9 cellular contexts compared by ENCODE assay signal in genomic region chr12:92138626-92139025, GRCh38. TPM values are rescaled to one million over a fixed set of nuclear protein-coding genes. Genes with fewer than 3 reads are reported as not detected.
DNase-seq lines count a peak whose midpoint lies in the region; ATAC-seq and TF ChIP-seq lines count a peak whose summit lies in the region.
"Had no signal": no experiment of that assay in that cellular context is flagged by ENCODE, and none has a peak within 500 bp of the region (broad histone marks: within the 10 kb centered on the region; RNA-seq: fewer than 3 reads in every experiment).

No MANE protein-coding gene starts in this region.

- no peaks in the 10 kb centered on the region for H3K27me3 Mint-ChIP-seq in neural crest cell (ENCODE audit: low read depth)

- H3K27ac ChIP-seq in BLaER1 (no peak overlapping the region), KOPT-K1 (ENCODE audit: low read depth, low read length, poor library complexity, severe bottlenecking) (peak overlapping the region; percentile 40), ectodermal cell (ENCODE audit: insufficient read depth, low read depth, low read length, poor library complexity, severe bottlenecking) (no peak overlapping the region)

- no peak for ATAC-seq in GM19351 (IDR thresholded peaks at IDR 0.05; ENCODE audit: unreplicated experiment)

- H3K4me1 ChIP-seq in BLaER1 (peaks cover 91% of the 10 kb centered on the region), ectodermal cell (ENCODE audit: control insufficient read depth, insufficient read depth, low read length) (peaks cover 39% of the 10 kb centered on the region)

- H3K4me1 Mint-ChIP-seq in neural crest cell = peaks cover 80% of the 10 kb centered on the region

- peak overlapping the region; percentile 92 for H3K4me2 ChIP-seq in BLaER1

- H3K9ac ChIP-seq in BLaER1 = no peak overlapping the region

- H3K4me3 ChIP-seq in BLaER1 = peak overlapping the region; percentile 37
- H3K4me3 ChIP-seq in ectodermal cell (ENCODE audit: insufficient read depth, low read depth, low read length) = peak overlapping the region; percentile 97
- no peak overlapping the region for H3K4me3 ChIP-seq in MG63

- peak overlapping the region; percentile 99 for H3K4me3 Mint-ChIP-seq in neural crest cell

- TF ChIP-seq CTCF in neural crest cell (conservative IDR thresholded peaks at IDR 0.05) = no peak

- H3K27me3 ChIP-seq in BLaER1 (no peaks in the 10 kb centered on the region), ectodermal cell (ENCODE audit: control insufficient read depth, insufficient read depth, low read length, poor library complexity, severe bottlenecking) (no peaks in the 10 kb centered on the region), MG63 (no peaks in the 10 kb centered on the region)

- H3K9me3 ChIP-seq in BLaER1 (no peaks in the 10 kb centered on the region; the same call in 1 of the 2 replicates), KOPT-K1 (ENCODE audit: insufficient read depth, low read length, poor library complexity, severe bottlenecking) (no peaks in the 10 kb centered on the region), ectodermal cell (ENCODE audit: control insufficient read depth, low read length) (no peaks in the 10 kb centered on the region), MG63 (no peaks in the 10 kb centered on the region)

- no peak overlapping the region for H3K27ac Mint-ChIP-seq in neural crest cell (ENCODE audit: unreplicated experiment)

- no peak for DNase-seq in neural crest cell (ENCODE audit: low read depth, low spot score)
- DNase-seq in MG63 = no peak
- DNase-seq in SK-N-DZ (ENCODE audit: low spot score) = no peak
- DNase-seq in NCI-H2081 treated with DMSO at 0.1 percent for 48 hours (lab: John Stamatoyannopoulos, UW) = no peak
- DNase-seq: NCI-H2029 treated with DMSO at 0.1 percent for 48 hours had no signal

- no peaks in the 10 kb centered on the region for H3K9me3 Mint-ChIP-seq in neural crest cell

- H3K36me3 ChIP-seq in BLaER1 (peaks cover 48% of the 10 kb centered on the region), KOPT-K1 (ENCODE audit: insufficient read depth, low read length) (peaks cover 45% of the 10 kb centered on the region), ectodermal cell (ENCODE audit: control insufficient read depth, insufficient read depth, low read length) (peaks cover 13% of the 10 kb centered on the region), MG63 (peaks cover 49% of the 10 kb centered on the region)

- H4K20me1 ChIP-seq in BLaER1 = peaks cover 100% of the 10 kb centered on the region

- peaks cover 24% of the 10 kb centered on the region for H3K36me3 Mint-ChIP-seq in neural crest cell (ENCODE audit: low read depth)

RNA-seq across cellular contexts. Expression of gene BTG1, which starts 7.0 kb away (rescaled TPM):
- polyA plus RNA-seq in ectodermal cell (2013, experiment 1 of 4) = 59.8 TPM
- polyA plus RNA-seq in ectodermal cell (2013, experiment 2 of 4) = 61.2 TPM
- polyA plus RNA-seq in ectodermal cell (2013, experiment 3 of 4) = 57.7 TPM
- polyA plus RNA-seq in ectodermal cell (2013, experiment 4 of 4) = 73.9 TPM
- 95.1 and 95.7 TPM in 2 replicates for total RNA-seq in neural crest cell
- 1.2 and 2.0 TPM in 2 replicates for total RNA-seq in MG63 (2014; rRNA removed; shearing (Covaris generic); ENCODE audit: low replicate concordance)
- polyA plus RNA-seq in SK-N-DZ (2014; cell fraction: cytosol; rRNA removed) = 7.6 and 11.3 TPM in 2 replicates
- 8.0 and 12.6 TPM in 2 replicates for polyA plus RNA-seq in SK-N-DZ (2014; cell fraction: nucleus; rRNA removed)

Comparison
In these comparisons a context has a peak if more than half of its experiments do, and no peak if none do; other contexts are left out.
1. RNA of gene BTG1, which starts 7.0 kb away (total RNA-seq): 95.1 to 95.7 TPM in neural crest cell; 1.2 to 2.0 TPM in MG63; every median in the first group is over 10 times any median in the second.